Comparison of ENCODE assay signal across 28 cellular contexts in genomic region chr2:134272831-134273230, GRCh38. TPM values are rescaled to one million over a fixed set of nuclear protein-coding genes. Genes with fewer than 3 reads are reported as not detected.
DNase-seq lines count a peak whose midpoint lies in the region; ATAC-seq, FAIRE-seq and TF ChIP-seq lines count a peak whose summit lies in the region.
"Had no signal": no experiment of that assay in that cellular context is flagged by ENCODE, and none has a peak within 500 bp of the region (broad histone marks: within the 10 kb centered on the region; RNA-seq: fewer than 3 reads in every experiment).

No MANE protein-coding gene starts in this region.

- H3K36me3 Mint-ChIP-seq in T-helper 17 cell (ENCODE audit: low read depth) (peaks cover 10% of the 10 kb centered on the region), naive B cell (peaks cover 36 to 55% of the 10 kb centered on the region in 2 donors), nephron progenitor cell (ENCODE audit: low read depth) (peaks cover 18% of the 10 kb centered on the region)

- H3F3A ChIP-seq in PC-9 (ENCODE audit: insufficient read depth, low read depth): no peaks in the 10 kb centered on the region

- 0 out of 2 replicates have a peak, but pooled peaks cover 5% of the 10 kb centered on the region for H3K9me2 ChIP-seq in PC-9 (ENCODE audit: insufficient read depth)

- no TSS peak for BruUV-seq in PC-9 (replicated peaks; lab: Mats Ljungman, UMichigan)

- no peak overlapping the region for H2AFZ ChIP-seq in PC-9
- H2AFZ ChIP-seq: GM23248 had no signal

- H3K36me3 ChIP-seq in BLaER1 (peaks cover 32% of the 10 kb centered on the region), PC-9 (ENCODE audit: low read depth) (no peaks in the 10 kb centered on the region)
- H3K36me3 ChIP-seq: SJSA1 had no signal

- H3K9me3 ChIP-seq in BLaER1 (peaks cover 8% of the 10 kb centered on the region), T-helper 17 cell (ENCODE audit: control insufficient read depth, low read length, poor library complexity, severe bottlenecking) (no peaks in the 10 kb centered on the region), PC-9 (ENCODE audit: insufficient read depth, low read depth) (no peaks in the 10 kb centered on the region)
- H3K9me3 ChIP-seq: SJSA1 had no signal

- intact Hi-C loops in PC-9 (cut with micrococcal nuclease; ENCODE audit: unreplicated experiment): no loop called here

- H3K27me3 Mint-ChIP-seq in T-helper 17 cell (no peaks in the 10 kb centered on the region), naive B cell (no peaks in the 10 kb centered on the region), nephron progenitor cell (ENCODE audit: low read depth, poor library complexity) (peaks cover 3% of the 10 kb centered on the region)

- peak overlapping the region; percentile 61 for H3K9ac ChIP-seq in BLaER1
- H3K9ac ChIP-seq: GM23248 had no signal

- H3K4me3 ChIP-seq in BLaER1: no peak overlapping the region
- no peak overlapping the region for H3K4me3 ChIP-seq in PC-9
- H3K4me3 ChIP-seq: GM23248, K562, SJSA1 had no signal

- H4K20me1 ChIP-seq in BLaER1: peaks cover 7% of the 10 kb centered on the region; the same call in 1 of the 2 replicates
- no peaks in the 10 kb centered on the region for H4K20me1 ChIP-seq in PC-9 (ENCODE audit: insufficient read depth)

- no peak for TF ChIP-seq POLR2A in GM12891 (IDR thresholded peaks at IDR 0.05; ENCODE audit: low read depth, low read length)

- no peak overlapping the region for H3K4me3 Mint-ChIP-seq in T-helper 17 cell
- H3K4me3 Mint-ChIP-seq in naive B cell: peak overlapping the region; percentile 41 to 94 (median 67)
- H3K4me3 Mint-ChIP-seq in nephron progenitor cell: no peak overlapping the region
- H3K4me3 Mint-ChIP-seq: CD8-positive, alpha-beta memory T cell; H9; HFFc6 had no signal

- peak overlapping the region; percentile 86 for H3K4me2 ChIP-seq in BLaER1
- no peak overlapping the region for H3K4me2 ChIP-seq in PC-9

- H3K27me3 ChIP-seq in BLaER1 (no peaks in the 10 kb centered on the region), PC-9 (ENCODE audit: insufficient read depth, low read depth) (no peaks in the 10 kb centered on the region)

- no peak for TF ChIP-seq CTCF in nephron progenitor cell (IDR thresholded peaks at IDR 0.05)
- TF ChIP-seq CTCF in PC-9 (conservative IDR thresholded peaks at IDR 0.05): no peak

- FAIRE-seq in GM12891 (lab: Jason Lieb, UNC): peak; percentile 77
- FAIRE-seq: RCC 7860 had no signal

- H3K9me3 Mint-ChIP-seq in naive B cell: peaks cover 4 to 10% (median 7%) of the 10 kb centered on the region in 7 donors
- H3K9me3 Mint-ChIP-seq in nephron progenitor cell: no peaks in the 10 kb centered on the region
- H3K9me3 Mint-ChIP-seq: CD8-positive, alpha-beta memory T cell; H9; HFFc6 had no signal

- H3K4me1 Mint-ChIP-seq in T-helper 17 cell (peaks cover 52% of the 10 kb centered on the region), naive B cell (peaks cover 87 to 95% (median 93%) of the 10 kb centered on the region in 3 donors), nephron progenitor cell (peaks cover 44% of the 10 kb centered on the region)

- CTCF ChIA-PET in PC-9 (lab: Charles Lee): no interaction called here

- H3K27ac ChIP-seq in BLaER1: peak overlapping the region; percentile 82
- no peak overlapping the region for H3K27ac ChIP-seq in PC-9
- H3K27ac ChIP-seq: C4-2B, GM23248, SJSA1 had no signal

- POLR2A ChIA-PET in PC-9 (lab: Charles Lee; ENCODE audit: unreplicated experiment): no interaction called here

- H3K27ac Mint-ChIP-seq in T-helper 17 cell: peak overlapping the region; percentile 91
- H3K27ac Mint-ChIP-seq in naive B cell: peak overlapping the region; percentile 44 to 100 (median 99)
- H3K27ac Mint-ChIP-seq in nephron progenitor cell: no peak overlapping the region
- H3K27ac Mint-ChIP-seq: H9, HFFc6 had no signal

- no peak for DNase-seq in GM12891 (ENCODE audit: insufficient read length, low spot score)
- no peak for DNase-seq in T-helper 17 cell
- no peak for DNase-seq in naive B cell
- DNase-seq in nephron progenitor cell: no peak
- no peak for DNase-seq in NCI-H748 (lab: John Stamatoyannopoulos, UW; ENCODE audit: unreplicated experiment)
- no peak for DNase-seq in UCSD-AML1 (lab: John Stamatoyannopoulos, UW; ENCODE audit: unreplicated experiment)
- no peak for DNase-seq in PC-9
- DNase-seq: CD8-positive, alpha-beta memory T cell; DMS53; EL; GF-D8; GM23248; H9; HFFc6; MM.1S; NCI-H1092; NCI-H1436; NCI-H187 treated with DMSO at 0.1 percent for 48 hours; NCI-H2107; NCI-H510A; NCI-H748 treated with DMSO at 0.1 percent for 48 hours; NK-92 treated with Interleukin-12 subunit alpha and Interleukin-12 subunit beta, amount 100 ng/mL, for 24 hours; SW 1271 had no signal

- ATAC-seq in T-helper 17 cell: no peak
- no peak for ATAC-seq in naive B cell (ENCODE audit: low read depth in 2 of 2)
- ATAC-seq: K562 had no signal

- no peaks in the 10 kb centered on the region for H3K79me2 ChIP-seq in PC-9 (ENCODE audit: low read depth)

- H3K4me1 ChIP-seq in BLaER1 (peaks cover 99% of the 10 kb centered on the region), PC-9 (replicated peaks; ENCODE audit: insufficient read depth) (no peaks in the 10 kb centered on the region)
- H3K4me1 ChIP-seq: SJSA1 had no signal

TF ChIP-seq in GM12891, 5 proteins besides CTCF, POLR2A, EP300 and RAD21:
- no peak for TF ChIP-seq TAF1 (IDR thresholded peaks at IDR 0.05; ENCODE audit: low read depth, low read length)
- no peak for TF ChIP-seq PAX5 (IDR thresholded peaks at IDR 0.05; ENCODE audit: insufficient read depth, low read length, severe bottlenecking)
- no peak for TF ChIP-seq SPI1 (IDR thresholded peaks at IDR 0.05; ENCODE audit: low read depth, low read length)
- TF ChIP-seq POU2F2 (IDR thresholded peaks at IDR 0.05; ENCODE audit: low read depth, low read length): no peak
- no peak for TF ChIP-seq POLR2AphosphoS5 (IDR thresholded peaks at IDR 0.05; ENCODE audit: low read depth, low read length)

RNA-seq across cellular contexts. Expression of gene MGAT5, which starts 19.0 kb away (rescaled TPM):
- polyA plus RNA-seq in GM12891 (2012; ENCODE audit: low read depth, missing spikeins): 27.6 TPM
- total RNA-seq in T-helper 17 cell (100 to 1,000 TPM; 120 to 127 TPM), PC-9 (2021) (33.5 and 37.7 TPM in 2 replicates)
- polyA plus RNA-seq in naive B cell (ENCODE audit: low read depth in 6 of 6): 10 to 100 TPM in 5 of 6 donors, 1 to 10 TPM in 1; 9.7 to 41.3 (median 29.6) TPM

Comparison
In these comparisons a context has a peak if more than half of its experiments do, and no peak if none do; other contexts are left out.
1. H3K4me3 Mint-ChIP-seq: peak in naive B cell (8 of 8); none in T-helper 17 cell (single experiment) and nephron progenitor cell (single experiment).